In the genomic region with DNA sequence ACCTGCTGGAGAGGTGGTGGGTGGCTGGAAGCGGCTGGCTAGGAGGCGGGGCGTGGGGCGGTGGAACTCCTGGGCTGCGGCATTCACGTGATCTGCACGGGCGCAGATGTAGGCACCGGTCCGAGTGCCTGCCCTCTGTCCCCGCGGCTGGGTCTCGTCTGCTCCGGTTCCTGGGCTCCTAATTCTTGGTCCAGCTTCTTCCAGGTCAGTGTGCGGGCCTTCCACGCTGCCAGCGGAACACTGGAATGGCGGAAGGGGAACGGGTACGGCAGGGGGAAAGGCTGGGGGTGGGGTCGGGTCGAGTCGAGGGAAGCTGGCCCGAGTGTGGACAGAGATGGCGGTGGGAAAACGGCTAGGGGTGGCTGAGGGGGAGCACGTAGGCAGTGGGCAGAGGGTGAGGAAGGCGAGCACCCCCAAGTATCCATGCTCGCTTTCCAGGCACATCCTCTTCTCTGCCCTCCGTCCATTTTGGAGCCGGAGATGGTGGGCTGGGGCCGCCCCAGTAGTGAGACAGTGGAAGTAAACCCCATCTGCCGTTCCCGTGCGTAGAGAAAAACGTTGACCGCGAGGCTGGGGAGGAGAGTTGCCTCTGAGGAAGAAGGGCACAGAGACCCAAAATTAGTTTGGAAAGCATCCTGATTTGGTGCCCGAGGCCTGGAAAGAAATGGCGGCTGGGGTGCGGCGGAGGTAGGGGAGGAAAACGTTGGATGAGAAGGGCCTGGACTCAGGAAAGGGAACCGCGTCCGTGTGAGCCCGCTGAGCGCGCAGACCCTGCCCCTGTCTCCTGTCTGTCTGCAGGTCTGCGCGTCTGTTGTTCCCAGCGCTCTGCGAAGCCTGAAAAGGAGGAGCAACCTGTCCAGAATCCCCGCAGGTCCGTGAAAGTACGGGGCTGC, we compare ENCODE assay signal across 1 cellular context.
TF ChIP-seq lines count a peak whose summit lies in the region.

Gene TCEAL4, plus strand, starts transcription at position 95 of the 893 bp plus-strand sequence. CDS start 1,161 bp downstream, outside the sequence.

TF ChIP-seq in HepG2, 621 proteins besides CTCF, POLR2A, EP300 and RAD21 (continued from another document):
- TF ChIP-seq, protein P1, sequence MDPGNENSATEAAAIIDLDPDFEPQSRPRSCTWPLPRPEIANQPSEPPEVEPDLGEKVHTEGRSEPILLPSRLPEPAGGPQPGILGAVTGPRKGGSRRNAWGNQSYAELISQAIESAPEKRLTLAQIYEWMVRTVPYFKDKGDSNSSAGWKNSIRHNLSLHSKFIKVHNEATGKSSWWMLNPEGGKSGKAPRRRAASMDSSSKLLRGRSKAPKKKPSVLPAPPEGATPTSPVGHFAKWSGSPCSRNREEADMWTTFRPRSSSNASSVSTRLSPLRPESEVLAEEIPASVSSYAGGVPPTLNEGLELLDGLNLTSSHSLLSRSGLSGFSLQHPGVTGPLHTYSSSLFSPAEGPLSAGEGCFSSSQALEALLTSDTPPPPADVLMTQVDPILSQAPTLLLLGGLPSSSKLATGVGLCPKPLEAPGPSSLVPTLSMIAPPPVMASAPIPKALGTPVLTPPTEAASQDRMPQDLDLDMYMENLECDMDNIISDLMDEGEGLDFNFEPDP (CRISPR knock-in tag; conservative IDR thresholded peaks at IDR 0.05) = no peak
- TF ChIP-seq CENPT (CRISPR knock-in tag; IDR thresholded peaks at IDR 0.05; ENCODE audit: low read depth) (no peak), PHF20 (CRISPR knock-in tag; IDR thresholded peaks at IDR 0.05) (no peak), YEATS4 (CRISPR knock-in tag; IDR thresholded peaks at IDR 0.05; ENCODE audit: borderline replicate concordance) (0 out of 2 replicates have a peak, but pooled peaks have one; percentile 13), ADNP (CRISPR knock-in tag; IDR thresholded peaks at IDR 0.05) (no peak), ZFX (CRISPR knock-in tag; IDR thresholded peaks at IDR 0.05; ENCODE audit: low read depth) (peak; percentile 70), AKAP8 (CRISPR knock-in tag; IDR thresholded peaks at IDR 0.05) (no peak), YY1 (IDR thresholded peaks at IDR 0.05; ENCODE audit: insufficient read depth, insufficient replicate concordance, low read depth, low read length) (peak; percentile 24), ZBTB7A (CRISPR knock-in tag; IDR thresholded peaks at IDR 0.05) (no peak), MEIS2 (CRISPR knock-in tag; IDR thresholded peaks at IDR 0.05) (no peak), ZNF687 (CRISPR knock-in tag; IDR thresholded peaks at IDR 0.05) (peak; percentile 52), EED (CRISPR knock-in tag; IDR thresholded peaks at IDR 0.05) (no peak), RXRB (CRISPR knock-in tag; IDR thresholded peaks at IDR 0.05; ENCODE audit: borderline replicate concordance) (no peak)
- TF ChIP-seq, protein P2, sequence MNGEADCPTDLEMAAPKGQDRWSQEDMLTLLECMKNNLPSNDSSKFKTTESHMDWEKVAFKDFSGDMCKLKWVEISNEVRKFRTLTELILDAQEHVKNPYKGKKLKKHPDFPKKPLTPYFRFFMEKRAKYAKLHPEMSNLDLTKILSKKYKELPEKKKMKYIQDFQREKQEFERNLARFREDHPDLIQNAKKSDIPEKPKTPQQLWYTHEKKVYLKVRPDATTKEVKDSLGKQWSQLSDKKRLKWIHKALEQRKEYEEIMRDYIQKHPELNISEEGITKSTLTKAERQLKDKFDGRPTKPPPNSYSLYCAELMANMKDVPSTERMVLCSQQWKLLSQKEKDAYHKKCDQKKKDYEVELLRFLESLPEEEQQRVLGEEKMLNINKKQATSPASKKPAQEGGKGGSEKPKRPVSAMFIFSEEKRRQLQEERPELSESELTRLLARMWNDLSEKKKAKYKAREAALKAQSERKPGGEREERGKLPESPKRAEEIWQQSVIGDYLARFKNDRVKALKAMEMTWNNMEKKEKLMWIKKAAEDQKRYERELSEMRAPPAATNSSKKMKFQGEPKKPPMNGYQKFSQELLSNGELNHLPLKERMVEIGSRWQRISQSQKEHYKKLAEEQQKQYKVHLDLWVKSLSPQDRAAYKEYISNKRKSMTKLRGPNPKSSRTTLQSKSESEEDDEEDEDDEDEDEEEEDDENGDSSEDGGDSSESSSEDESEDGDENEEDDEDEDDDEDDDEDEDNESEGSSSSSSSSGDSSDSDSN (CRISPR knock-in tag; IDR thresholded peaks at IDR 0.05) = no peak
- TF ChIP-seq, protein P3, sequence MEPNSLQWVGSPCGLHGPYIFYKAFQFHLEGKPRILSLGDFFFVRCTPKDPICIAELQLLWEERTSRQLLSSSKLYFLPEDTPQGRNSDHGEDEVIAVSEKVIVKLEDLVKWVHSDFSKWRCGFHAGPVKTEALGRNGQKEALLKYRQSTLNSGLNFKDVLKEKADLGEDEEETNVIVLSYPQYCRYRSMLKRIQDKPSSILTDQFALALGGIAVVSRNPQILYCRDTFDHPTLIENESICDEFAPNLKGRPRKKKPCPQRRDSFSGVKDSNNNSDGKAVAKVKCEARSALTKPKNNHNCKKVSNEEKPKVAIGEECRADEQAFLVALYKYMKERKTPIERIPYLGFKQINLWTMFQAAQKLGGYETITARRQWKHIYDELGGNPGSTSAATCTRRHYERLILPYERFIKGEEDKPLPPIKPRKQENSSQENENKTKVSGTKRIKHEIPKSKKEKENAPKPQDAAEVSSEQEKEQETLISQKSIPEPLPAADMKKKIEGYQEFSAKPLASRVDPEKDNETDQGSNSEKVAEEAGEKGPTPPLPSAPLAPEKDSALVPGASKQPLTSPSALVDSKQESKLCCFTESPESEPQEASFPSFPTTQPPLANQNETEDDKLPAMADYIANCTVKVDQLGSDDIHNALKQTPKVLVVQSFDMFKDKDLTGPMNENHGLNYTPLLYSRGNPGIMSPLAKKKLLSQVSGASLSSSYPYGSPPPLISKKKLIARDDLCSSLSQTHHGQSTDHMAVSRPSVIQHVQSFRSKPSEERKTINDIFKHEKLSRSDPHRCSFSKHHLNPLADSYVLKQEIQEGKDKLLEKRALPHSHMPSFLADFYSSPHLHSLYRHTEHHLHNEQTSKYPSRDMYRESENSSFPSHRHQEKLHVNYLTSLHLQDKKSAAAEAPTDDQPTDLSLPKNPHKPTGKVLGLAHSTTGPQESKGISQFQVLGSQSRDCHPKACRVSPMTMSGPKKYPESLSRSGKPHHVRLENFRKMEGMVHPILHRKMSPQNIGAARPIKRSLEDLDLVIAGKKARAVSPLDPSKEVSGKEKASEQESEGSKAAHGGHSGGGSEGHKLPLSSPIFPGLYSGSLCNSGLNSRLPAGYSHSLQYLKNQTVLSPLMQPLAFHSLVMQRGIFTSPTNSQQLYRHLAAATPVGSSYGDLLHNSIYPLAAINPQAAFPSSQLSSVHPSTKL (CRISPR knock-in tag; IDR thresholded peaks at IDR 0.05) = no peak
- TF ChIP-seq, protein P4, sequence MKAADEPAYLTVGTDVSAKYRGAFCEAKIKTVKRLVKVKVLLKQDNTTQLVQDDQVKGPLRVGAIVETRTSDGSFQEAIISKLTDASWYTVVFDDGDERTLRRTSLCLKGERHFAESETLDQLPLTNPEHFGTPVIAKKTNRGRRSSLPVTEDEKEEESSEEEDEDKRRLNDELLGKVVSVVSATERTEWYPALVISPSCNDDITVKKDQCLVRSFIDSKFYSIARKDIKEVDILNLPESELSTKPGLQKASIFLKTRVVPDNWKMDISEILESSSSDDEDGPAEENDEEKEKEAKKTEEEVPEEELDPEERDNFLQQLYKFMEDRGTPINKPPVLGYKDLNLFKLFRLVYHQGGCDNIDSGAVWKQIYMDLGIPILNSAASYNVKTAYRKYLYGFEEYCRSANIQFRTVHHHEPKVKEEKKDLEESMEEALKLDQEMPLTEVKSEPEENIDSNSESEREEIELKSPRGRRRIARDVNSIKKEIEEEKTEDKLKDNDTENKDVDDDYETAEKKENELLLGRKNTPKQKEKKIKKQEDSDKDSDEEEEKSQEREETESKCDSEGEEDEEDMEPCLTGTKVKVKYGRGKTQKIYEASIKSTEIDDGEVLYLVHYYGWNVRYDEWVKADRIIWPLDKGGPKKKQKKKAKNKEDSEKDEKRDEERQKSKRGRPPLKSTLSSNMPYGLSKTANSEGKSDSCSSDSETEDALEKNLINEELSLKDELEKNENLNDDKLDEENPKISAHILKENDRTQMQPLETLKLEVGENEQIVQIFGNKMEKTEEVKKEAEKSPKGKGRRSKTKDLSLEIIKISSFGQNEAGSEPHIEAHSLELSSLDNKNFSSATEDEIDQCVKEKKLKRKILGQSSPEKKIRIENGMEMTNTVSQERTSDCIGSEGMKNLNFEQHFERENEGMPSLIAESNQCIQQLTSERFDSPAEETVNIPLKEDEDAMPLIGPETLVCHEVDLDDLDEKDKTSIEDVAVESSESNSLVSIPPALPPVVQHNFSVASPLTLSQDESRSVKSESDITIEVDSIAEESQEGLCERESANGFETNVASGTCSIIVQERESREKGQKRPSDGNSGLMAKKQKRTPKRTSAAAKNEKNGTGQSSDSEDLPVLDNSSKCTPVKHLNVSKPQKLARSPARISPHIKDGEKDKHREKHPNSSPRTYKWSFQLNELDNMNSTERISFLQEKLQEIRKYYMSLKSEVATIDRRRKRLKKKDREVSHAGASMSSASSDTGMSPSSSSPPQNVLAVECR (CRISPR knock-in tag; IDR thresholded peaks at IDR 0.05; ENCODE audit: borderline replicate concordance) = peak; percentile 22; the same call in 1 of the 2 replicates
- TF ChIP-seq, protein P5, sequence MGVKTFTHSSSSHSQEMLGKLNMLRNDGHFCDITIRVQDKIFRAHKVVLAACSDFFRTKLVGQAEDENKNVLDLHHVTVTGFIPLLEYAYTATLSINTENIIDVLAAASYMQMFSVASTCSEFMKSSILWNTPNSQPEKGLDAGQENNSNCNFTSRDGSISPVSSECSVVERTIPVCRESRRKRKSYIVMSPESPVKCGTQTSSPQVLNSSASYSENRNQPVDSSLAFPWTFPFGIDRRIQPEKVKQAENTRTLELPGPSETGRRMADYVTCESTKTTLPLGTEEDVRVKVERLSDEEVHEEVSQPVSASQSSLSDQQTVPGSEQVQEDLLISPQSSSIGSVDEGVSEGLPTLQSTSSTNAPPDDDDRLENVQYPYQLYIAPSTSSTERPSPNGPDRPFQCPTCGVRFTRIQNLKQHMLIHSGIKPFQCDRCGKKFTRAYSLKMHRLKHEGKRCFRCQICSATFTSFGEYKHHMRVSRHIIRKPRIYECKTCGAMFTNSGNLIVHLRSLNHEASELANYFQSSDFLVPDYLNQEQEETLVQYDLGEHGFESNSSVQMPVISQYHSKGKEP (CRISPR knock-in tag; IDR thresholded peaks at IDR 0.05) = no peak
